In genomic region chr11:111870522-111870886, GRCh38 we compare ENCODE assay signal across 8 cellular contexts.
DNase-seq lines count a peak whose midpoint lies in the region; ATAC-seq, FAIRE-seq and TF ChIP-seq lines count a peak whose summit lies in the region.

No MANE protein-coding gene starts in this region.

- DNase-seq in AG10803 (ENCODE audit: low read depth) = no peak
- DNase-seq in Kasumi-1 (lab: John Stamatoyannopoulos, UW) = peak; percentile 43 to 68
- DNase-seq in choroid plexus epithelial cell (ENCODE audit: low read depth) = no peak
- DNase-seq in nephron progenitor cell = no peak
- no peak for DNase-seq in RCC 7860 (ENCODE audit: low spot score)

- H3K9me3 Mint-ChIP-seq in nephron progenitor cell = no peaks in the 10 kb centered on the region

- H3K27ac Mint-ChIP-seq in nephron progenitor cell = peak overlapping the region; percentile 46

- peaks cover 29% of the 10 kb centered on the region for H3K36me3 Mint-ChIP-seq in nephron progenitor cell (ENCODE audit: low read depth)

- H3K4me1 Mint-ChIP-seq in nephron progenitor cell = peaks cover 19% of the 10 kb centered on the region

- TF ChIP-seq CTCF in AG10803 (conservative IDR thresholded peaks at IDR 0.05; ENCODE audit: low read length) (no peak), choroid plexus epithelial cell (conservative IDR thresholded peaks at IDR 0.05; ENCODE audit: low read depth, low read length) (no peak), nephron progenitor cell (IDR thresholded peaks at IDR 0.05) (no peak)

- peak overlapping the region; percentile 96 for H3K4me3 Mint-ChIP-seq in nephron progenitor cell

- H3K27me3 Mint-ChIP-seq in nephron progenitor cell (ENCODE audit: low read depth, poor library complexity) = no peaks in the 10 kb centered on the region

- FAIRE-seq in RCC 7860 (lab: Jason Lieb, UNC) = no peak

- ATAC-seq in GM19035 (IDR thresholded peaks at IDR 0.05; ENCODE audit: unreplicated experiment) (peak; percentile 3), GM21619 (IDR thresholded peaks at IDR 0.05; ENCODE audit: unreplicated experiment) (no peak), GM21367 (IDR thresholded peaks at IDR 0.05; ENCODE audit: unreplicated experiment) (no peak)

- peak overlapping the region; percentile 90 for H3K4me3 ChIP-seq in AG10803 (ENCODE audit: low read length)
- H3K4me3 ChIP-seq in choroid plexus epithelial cell (ENCODE audit: low read depth, low read length) = peak overlapping the region; percentile 86

Comparison
In these comparisons a context has a peak if more than half of its experiments do, and no peak if none do; other contexts are left out.
1. DNase-seq: peak in Kasumi-1 (2 of 2); none in AG10803 (single experiment), choroid plexus epithelial cell (single experiment), nephron progenitor cell (single experiment) and RCC 7860 (single experiment).